Comparison of ENCODE assay signal across 28 cellular contexts in genomic region chr2:18319987-18320386, GRCh38.
"Had no signal": no experiment of that assay in that cellular context is flagged by ENCODE, and none has a peak within 500 bp of the region (broad histone marks: within the 10 kb centered on the region; RNA-seq: fewer than 3 reads in every experiment).

No MANE protein-coding gene starts in this region.

- FAIRE-seq: keratinocyte, urothelium cell line had no signal

- H3K4me1 ChIP-seq: colonic mucosa, esophagus muscularis mucosa, heart right ventricle, lower lobe of right lung, prostate gland, right atrium auricular region, sigmoid colon, tibial nerve, upper lobe of left lung had no signal

- H3K27me3 ChIP-seq: colonic mucosa, esophagus muscularis mucosa, heart right ventricle, right atrium auricular region, sigmoid colon, tibial nerve, upper lobe of left lung had no signal

- H3K9me3 ChIP-seq: colonic mucosa, esophagus muscularis mucosa, heart right ventricle, lower lobe of right lung, prostate gland, right atrium auricular region, sigmoid colon, thoracic aorta, tibial nerve, upper lobe of left lung had no signal

- H3K4me3 ChIP-seq: colonic mucosa, esophagus muscularis mucosa, heart right ventricle, lower lobe of right lung, prostate gland, right atrium auricular region, sigmoid colon, thoracic aorta, tibial nerve, upper lobe of left lung had no signal

- DNase-seq: colonic mucosa; effector CD8-positive, alpha-beta T cell; endodermal cell; foreskin melanocyte; glutamatergic neuron; heart right ventricle; hippocampal formation; immature natural killer cell; left ventricle myocardium superior; lower lobe of right lung; naive thymus-derived CD8-positive, alpha-beta T cell; nephron progenitor cell; nucleus accumbens; sigmoid colon; stimulated activated CD4-positive, alpha-beta T cell treated with anti-CD3 and anti-CD28 coated beads, Interleukin-2, amount 100 ng/mL, for 24 hours; stimulated activated CD4-positive, alpha-beta T cell treated with anti-CD3 and anti-CD28 coated beads, Interleukin-4, amount 100 ng/mL, for 24 hours; stimulated activated naive CD4-positive, alpha-beta T cell treated with Interleukin-2 at 50 U/mL for 16 hours; substantia nigra; upper lobe of left lung had no signal

- H3K9me3 Mint-ChIP-seq: dendritic cell treated with granulocyte-macrophage colony-stimulating factor and Interleukin-4, amounts not matched to agents 40 ng/mL and 50 ng/mL, for 4 days; endodermal cell; nephron progenitor cell had no signal

- H3K36me3 ChIP-seq: colonic mucosa, esophagus muscularis mucosa, heart right ventricle, lower lobe of right lung, prostate gland, right atrium auricular region, sigmoid colon, thoracic aorta, tibial nerve, upper lobe of left lung had no signal

- H3K27ac ChIP-seq: colonic mucosa, esophagus muscularis mucosa, heart right ventricle, lower lobe of right lung, prostate gland, right atrium auricular region, sigmoid colon, thoracic aorta, tibial nerve, upper lobe of left lung had no signal

- H3K36me3 Mint-ChIP-seq: immature natural killer cell; naive thymus-derived CD8-positive, alpha-beta T cell; stimulated activated effector memory CD8-positive, alpha-beta T cell treated with anti-CD3 and anti-CD28 coated beads, Interleukin-12 subunit alpha, Interleukin-12 subunit beta, amount 100 ng/mL, for 72 hours had no signal

- ATAC-seq: heart right ventricle; left ventricle myocardium superior; lower lobe of right lung; naive thymus-derived CD8-positive, alpha-beta T cell; stimulated activated effector memory CD8-positive, alpha-beta T cell treated with anti-CD3 and anti-CD28 coated beads, Interleukin-12 subunit alpha, Interleukin-12 subunit beta, amount 100 ng/mL, for 72 hours had no signal

- H3K4me1 Mint-ChIP-seq: immature natural killer cell; nephron progenitor cell; stimulated activated effector memory CD8-positive, alpha-beta T cell treated with anti-CD3 and anti-CD28 coated beads, Interleukin-12 subunit alpha, Interleukin-12 subunit beta, amount 100 ng/mL, for 72 hours had no signal

- H3K27me3 Mint-ChIP-seq: dendritic cell treated with granulocyte-macrophage colony-stimulating factor and Interleukin-4, amounts not matched to agents 40 ng/mL and 50 ng/mL, for 4 days had no signal

- H3K4me3 Mint-ChIP-seq: dendritic cell treated with granulocyte-macrophage colony-stimulating factor and Interleukin-4, amounts not matched to agents 40 ng/mL and 50 ng/mL, for 4 days; endodermal cell; immature natural killer cell; naive thymus-derived CD8-positive, alpha-beta T cell; nephron progenitor cell; stimulated activated effector memory CD8-positive, alpha-beta T cell treated with anti-CD3 and anti-CD28 coated beads, Interleukin-12 subunit alpha, Interleukin-12 subunit beta, amount 100 ng/mL, for 72 hours had no signal
